9 cellular contexts compared by ENCODE assay signal in genomic region chr9:11319477-11320060, GRCh38.
DNase-seq lines count a peak whose midpoint lies in the region; ATAC-seq and TF ChIP-seq lines count a peak whose summit lies in the region.
"Had no signal": no experiment of that assay in that cellular context is flagged by ENCODE, and none has a peak within 500 bp of the region (broad histone marks: within the 10 kb centered on the region; RNA-seq: fewer than 3 reads in every experiment).

No MANE protein-coding gene starts in this region.

- no peaks in the 10 kb centered on the region for H3K9me3 ChIP-seq in cardiac muscle cell (ENCODE audit: low read depth)
- H3K9me3 ChIP-seq in esophagus muscularis mucosa = no peaks in the 10 kb centered on the region
- no peaks in the 10 kb centered on the region for H3K9me3 ChIP-seq in upper lobe of right lung

- WGBS in esophagus muscularis mucosa = 27% methylated on average over 7 of the region's 7 CpGs

- no peaks in the 10 kb centered on the region for H3K4me1 Mint-ChIP-seq in activated T-helper 2 cell treated with anti-CD3 and anti-CD28 coated beads, Interferon-gamma antibody, Interleukin-2, Interleukin-4, amounts not matched to agents 10 μg/mL and 5 μg/mL and 100 μg/mL, durations not matched to agents 14 hours and 24 hours and 36 hours (ENCODE audit: low read depth)
- H3K4me1 Mint-ChIP-seq in effector memory CD8-positive, alpha-beta T cell (ENCODE audit: low read depth in 2 of 2) = no peaks in the 10 kb centered on the region

- H3K4me3 Mint-ChIP-seq in activated T-helper 2 cell treated with anti-CD3 and anti-CD28 coated beads, Interferon-gamma antibody, Interleukin-2, Interleukin-4, amounts not matched to agents 10 μg/mL and 5 μg/mL and 100 μg/mL, durations not matched to agents 14 hours and 24 hours and 36 hours (ENCODE audit: low read depth) = no peak overlapping the region
- no peak overlapping the region for H3K4me3 Mint-ChIP-seq in effector memory CD8-positive, alpha-beta T cell

- TF ChIP-seq EP300 in esophagus muscularis mucosa (IDR thresholded peaks at IDR 0.05) = no peak

- ATAC-seq in Right ventricle myocardium superior (ENCODE audit: poor library complexity) (no peak), upper lobe of right lung (peak; percentile 36), GM18519 (IDR thresholded peaks at IDR 0.05; ENCODE audit: low FRiP score, unreplicated experiment) (no peak)
- no peak for ATAC-seq in effector memory CD8-positive, alpha-beta T cell (replicated peaks)
- ATAC-seq: K562 had no signal

- peak; percentile 18 for TF ChIP-seq CTCF in cardiac muscle cell (IDR thresholded peaks at IDR 0.05; ENCODE audit: low read depth, low read length)
- TF ChIP-seq CTCF in esophagus muscularis mucosa (IDR thresholded peaks at IDR 0.05) = peak; percentile 10 to 42 (median 23)
- peak; percentile 40 for TF ChIP-seq CTCF in upper lobe of right lung (IDR thresholded peaks at IDR 0.05)

- H3K4me3 ChIP-seq in cardiac muscle cell (no peak overlapping the region), esophagus muscularis mucosa (no peak overlapping the region), upper lobe of right lung (no peak overlapping the region)
- H3K4me3 ChIP-seq: K562 had no signal

- DNase-seq in cardiac muscle cell (ENCODE audit: low read depth in 1 of 2, low spot score in 1 of 2) (peak; percentile 3 to 54), Right ventricle myocardium superior (no peak), NCI-H460 (ENCODE audit: extremely low read depth, low read depth) (peak; percentile 1), esophagus muscularis mucosa (ENCODE audit: extremely low spot score) (no peak), upper lobe of right lung (no peak)
- no peak for DNase-seq in activated T-helper 2 cell treated with anti-CD3 and anti-CD28 coated beads, Interferon-gamma antibody, Interleukin-2, Interleukin-4, amounts not matched to agents 10 μg/mL and 5 μg/mL and 100 μg/mL, durations not matched to agents 14 hours and 24 hours and 36 hours (ENCODE audit: low spot score)
- DNase-seq in effector memory CD8-positive, alpha-beta T cell = no peak

- no peak for TF ChIP-seq POLR2A in esophagus muscularis mucosa (IDR thresholded peaks at IDR 0.05; ENCODE audit: low read depth)

- intact Hi-C loops in Right ventricle myocardium superior (cut with DNase I) = loop anchor here (10.0 kb wide), 1 partner anchor 1275 kb away; no protein-coding TSS in a partner anchor
- intact Hi-C loops in esophagus muscularis mucosa (cut with DNase I) = no loop called here
- intact Hi-C loops in upper lobe of right lung (cut with DNase I) = no loop called here
- intact Hi-C loops in activated T-helper 2 cell treated with anti-CD3 and anti-CD28 coated beads, Interferon-gamma antibody, Interleukin-2, Interleukin-4, amounts not matched to agents 10 μg/mL and 5 μg/mL and 100 μg/mL, durations not matched to agents 14 hours and 24 hours and 36 hours (cut with micrococcal nuclease) = no loop called here

- H3K4me1 ChIP-seq in cardiac muscle cell (ENCODE audit: low read depth) (peaks cover 4% of the 10 kb centered on the region), esophagus muscularis mucosa (no peaks in the 10 kb centered on the region), upper lobe of right lung (no peaks in the 10 kb centered on the region)

- no peaks in the 10 kb centered on the region for H3K27me3 Mint-ChIP-seq in activated T-helper 2 cell treated with anti-CD3 and anti-CD28 coated beads, Interferon-gamma antibody, Interleukin-2, Interleukin-4, amounts not matched to agents 10 μg/mL and 5 μg/mL and 100 μg/mL, durations not matched to agents 14 hours and 24 hours and 36 hours (ENCODE audit: low read depth)
- no peaks in the 10 kb centered on the region for H3K27me3 Mint-ChIP-seq in effector memory CD8-positive, alpha-beta T cell

- peaks cover 19% of the 10 kb centered on the region for H3K9me3 Mint-ChIP-seq in activated T-helper 2 cell treated with anti-CD3 and anti-CD28 coated beads, Interferon-gamma antibody, Interleukin-2, Interleukin-4, amounts not matched to agents 10 μg/mL and 5 μg/mL and 100 μg/mL, durations not matched to agents 14 hours and 24 hours and 36 hours
- peaks cover 4 to 5% of the 10 kb centered on the region in 2 donors for H3K9me3 Mint-ChIP-seq in effector memory CD8-positive, alpha-beta T cell

- no peaks in the 10 kb centered on the region for H3K36me3 ChIP-seq in cardiac muscle cell
- H3K36me3 ChIP-seq in esophagus muscularis mucosa = no peaks in the 10 kb centered on the region
- H3K36me3 ChIP-seq in upper lobe of right lung = no peaks in the 10 kb centered on the region

- H3K36me3 Mint-ChIP-seq in activated T-helper 2 cell treated with anti-CD3 and anti-CD28 coated beads, Interferon-gamma antibody, Interleukin-2, Interleukin-4, amounts not matched to agents 10 μg/mL and 5 μg/mL and 100 μg/mL, durations not matched to agents 14 hours and 24 hours and 36 hours (ENCODE audit: low read depth) = no peaks in the 10 kb centered on the region
- no peaks in the 10 kb centered on the region for H3K36me3 Mint-ChIP-seq in effector memory CD8-positive, alpha-beta T cell (ENCODE audit: insufficient read depth)

- no peak overlapping the region for H3K27ac Mint-ChIP-seq in activated T-helper 2 cell treated with anti-CD3 and anti-CD28 coated beads, Interferon-gamma antibody, Interleukin-2, Interleukin-4, amounts not matched to agents 10 μg/mL and 5 μg/mL and 100 μg/mL, durations not matched to agents 14 hours and 24 hours and 36 hours
- no peak overlapping the region for H3K27ac Mint-ChIP-seq in effector memory CD8-positive, alpha-beta T cell

- H3K27me3 ChIP-seq in cardiac muscle cell = no peaks in the 10 kb centered on the region
- H3K27me3 ChIP-seq in esophagus muscularis mucosa = no peaks in the 10 kb centered on the region
- no peaks in the 10 kb centered on the region for H3K27me3 ChIP-seq in upper lobe of right lung

- H3K27ac ChIP-seq in cardiac muscle cell (no peak overlapping the region), esophagus muscularis mucosa (replicated peaks in 1 of 4) (no peak overlapping the region), upper lobe of right lung (no peak overlapping the region)

Comparison
In these comparisons a context has a peak if more than half of its experiments do, and no peak if none do; other contexts are left out.
1. DNase-seq: peak in cardiac muscle cell (2 of 2) and NCI-H460 (single experiment); none in Right ventricle myocardium superior (single experiment), esophagus muscularis mucosa (single experiment), upper lobe of right lung (single experiment), activated T-helper 2 cell treated with anti-CD3 and anti-CD28 coated beads, Interferon-gamma antibody, Interleukin-2, Interleukin-4, amounts not matched to agents 10 μg/mL and 5 μg/mL and 100 μg/mL, durations not matched to agents 14 hours and 24 hours and 36 hours (single experiment) and effector memory CD8-positive, alpha-beta T cell (0 of 3).
2. Peak in every context shown above with its lines, with median percentiles within 50 percentile points of each other: CTCF ChIP-seq.